Comparison of ENCODE assay signal across 1 cellular context in genomic region chr3:183635431-183636220, GRCh38.
A peak's percentile ranks its signal among the peaks of the same experiment; 100 is the strongest.
TF ChIP-seq lines count a peak whose summit lies in the region.

Gene KLHL24 (plus strand): TSS chr3:183635623. CDS start chr3:183650357, 14,734 bp downstream.

TF ChIP-seq in K562, 482 proteins besides CTCF, POLR2A, EP300 and RAD21 (continued from another document and continues in another):
- no peak for TF ChIP-seq ARID3B (CRISPR knock-in tag; IDR thresholded peaks at IDR 0.05; ENCODE audit: borderline replicate concordance)
- TF ChIP-seq ZNF444 (CRISPR knock-in tag; IDR thresholded peaks at IDR 0.05), result no peak
- TF ChIP-seq FIP1L1 (IDR thresholded peaks at IDR 0.05; ENCODE audit: low read depth, low read length, poor library complexity, severe bottlenecking), result peak; percentile 47
- TF ChIP-seq ZNF280B (CRISPR knock-in tag; IDR thresholded peaks at IDR 0.05), result no peak
- TF ChIP-seq NFYB (IDR thresholded peaks at IDR 0.05; ENCODE audit: extremely low read depth, insufficient read length), result peak; percentile 17
- no peak for TF ChIP-seq NR3C1 (CRISPR knock-in tag; IDR thresholded peaks at IDR 0.05)
- TF ChIP-seq CEBPB (tag; IDR thresholded peaks at IDR 0.05), result no peak
- no peak for TF ChIP-seq RHOXF2B (CRISPR knock-in tag; conservative IDR thresholded peaks at IDR 0.05)
- TF ChIP-seq RAD51 (IDR thresholded peaks at IDR 0.05; ENCODE audit: borderline replicate concordance, low read depth), result peak; percentile 80
- no peak for TF ChIP-seq ARHGAP35 (IDR thresholded peaks at IDR 0.05; ENCODE audit: partially characterized antibody)
- TF ChIP-seq ZSCAN29 (IDR thresholded peaks at IDR 0.05), result no peak
- no peak for TF ChIP-seq ZNF217 (CRISPR knock-in tag; IDR thresholded peaks at IDR 0.05)
- no peak for TF ChIP-seq ATF1 (CRISPR knock-in tag; IDR thresholded peaks at IDR 0.05)
- TF ChIP-seq ATF1 (tag; IDR thresholded peaks at IDR 0.05), result peak; percentile 87
- peak; percentile 85 for TF ChIP-seq RBFOX2 (IDR thresholded peaks at IDR 0.05; ENCODE audit: low read depth, low read length)
- no peak for TF ChIP-seq FOXO4 (CRISPR knock-in tag; IDR thresholded peaks at IDR 0.05)
- no peak for TF ChIP-seq BCOR (IDR thresholded peaks at IDR 0.05)
- TF ChIP-seq DEAF1 (CRISPR knock-in tag; IDR thresholded peaks at IDR 0.05), result no peak
- peak; percentile 73 for TF ChIP-seq MAX (CRISPR knock-in tag; IDR thresholded peaks at IDR 0.05)
- TF ChIP-seq ARID4B (CRISPR knock-in tag; IDR thresholded peaks at IDR 0.05), result peak; percentile 51; the same call in 1 of the 2 replicates
- no peak for TF ChIP-seq ZNF274 (IDR thresholded peaks at IDR 0.05; ENCODE audit: borderline replicate concordance, low read depth, low read length)
- TF ChIP-seq GTF2A2 (tag; IDR thresholded peaks at IDR 0.05), result no peak
- TF ChIP-seq CEBPG (CRISPR knock-in tag; IDR thresholded peaks at IDR 0.05), result no peak
- no peak for TF ChIP-seq CEBPG (tag; conservative IDR thresholded peaks at IDR 0.05 in 1 of 2, IDR thresholded peaks at IDR 0.05 in 1 of 2)
- no peak for TF ChIP-seq ZNF436 (CRISPR knock-in tag; IDR thresholded peaks at IDR 0.05)
- peak; percentile 62 for TF ChIP-seq KDM5B (IDR thresholded peaks at IDR 0.05; ENCODE audit: insufficient replicate concordance, low read depth, low read length)
- no peak for TF ChIP-seq ZNF592 (IDR thresholded peaks at IDR 0.05)
- TF ChIP-seq XRCC3 (IDR thresholded peaks at IDR 0.05), result no peak
- no peak for TF ChIP-seq VEZF1 (CRISPR knock-in tag; IDR thresholded peaks at IDR 0.05)
- TF ChIP-seq TAF7 (tag; IDR thresholded peaks at IDR 0.05), result no peak
- TF ChIP-seq SAP30 (IDR thresholded peaks at IDR 0.05; ENCODE audit: borderline replicate concordance, insufficient read depth, low read depth, low read length, poor library complexity, severe bottlenecking), result peak; percentile 95
- TF ChIP-seq ZNF778 (CRISPR knock-in tag; IDR thresholded peaks at IDR 0.05), result no peak
- no peak for TF ChIP-seq ZNF79 (CRISPR knock-in tag; IDR thresholded peaks at IDR 0.05; ENCODE audit: low read depth)
- no peak for TF ChIP-seq ZNF699 (CRISPR knock-in tag; IDR thresholded peaks at IDR 0.05; ENCODE audit: insufficient replicate concordance)
- no peak for TF ChIP-seq SMARCE1 (IDR thresholded peaks at IDR 0.05)
- peak; percentile 94 for TF ChIP-seq HCFC1 (IDR thresholded peaks at IDR 0.05; ENCODE audit: low read depth, low read length)
- TF ChIP-seq ATF2 (CRISPR knock-in tag; IDR thresholded peaks at IDR 0.05), result no peak
- TF ChIP-seq HDAC6 (IDR thresholded peaks at IDR 0.05; ENCODE audit: low read depth, low read length), result no peak
- no peak for TF ChIP-seq E4F1 (CRISPR knock-in tag; IDR thresholded peaks at IDR 0.05; ENCODE audit: borderline replicate concordance)
- TF ChIP-seq HNRNPLL (IDR thresholded peaks at IDR 0.05; ENCODE audit: low read depth, low read length, poor library complexity, severe bottlenecking), result no peak
- TF ChIP-seq C11orf30 (IDR thresholded peaks at IDR 0.05; ENCODE audit: low read depth), result no peak
- 0 out of 2 replicates have a peak, but pooled peaks have one; percentile 13 for TF ChIP-seq RNF2 (IDR thresholded peaks at IDR 0.05)
- no peak for TF ChIP-seq FOXM1 (IDR thresholded peaks at IDR 0.05; ENCODE audit: low read depth)
- no peak for TF ChIP-seq FOXM1 (CRISPR knock-in tag; IDR thresholded peaks at IDR 0.05; ENCODE audit: low read depth)
